In genomic region chr6:28343898-28344677, GRCh38 we compare ENCODE assay signal across 1 cellular context.
TF ChIP-seq lines count a peak whose summit lies in the region.

No MANE protein-coding gene starts in this region.

TF ChIP-seq in K562, 482 proteins besides CTCF, POLR2A, EP300 and RAD21 (continued from another document and continues in another):
- no peak for TF ChIP-seq HOMEZ (CRISPR knock-in tag; IDR thresholded peaks at IDR 0.05)
- no peak for TF ChIP-seq XRCC4 (IDR thresholded peaks at IDR 0.05; ENCODE audit: extremely low read depth, insufficient read depth, insufficient read length)
- no peak for TF ChIP-seq RBM17 (IDR thresholded peaks at IDR 0.05; ENCODE audit: borderline replicate concordance, low read depth, low read length)
- TF ChIP-seq, protein P1, sequence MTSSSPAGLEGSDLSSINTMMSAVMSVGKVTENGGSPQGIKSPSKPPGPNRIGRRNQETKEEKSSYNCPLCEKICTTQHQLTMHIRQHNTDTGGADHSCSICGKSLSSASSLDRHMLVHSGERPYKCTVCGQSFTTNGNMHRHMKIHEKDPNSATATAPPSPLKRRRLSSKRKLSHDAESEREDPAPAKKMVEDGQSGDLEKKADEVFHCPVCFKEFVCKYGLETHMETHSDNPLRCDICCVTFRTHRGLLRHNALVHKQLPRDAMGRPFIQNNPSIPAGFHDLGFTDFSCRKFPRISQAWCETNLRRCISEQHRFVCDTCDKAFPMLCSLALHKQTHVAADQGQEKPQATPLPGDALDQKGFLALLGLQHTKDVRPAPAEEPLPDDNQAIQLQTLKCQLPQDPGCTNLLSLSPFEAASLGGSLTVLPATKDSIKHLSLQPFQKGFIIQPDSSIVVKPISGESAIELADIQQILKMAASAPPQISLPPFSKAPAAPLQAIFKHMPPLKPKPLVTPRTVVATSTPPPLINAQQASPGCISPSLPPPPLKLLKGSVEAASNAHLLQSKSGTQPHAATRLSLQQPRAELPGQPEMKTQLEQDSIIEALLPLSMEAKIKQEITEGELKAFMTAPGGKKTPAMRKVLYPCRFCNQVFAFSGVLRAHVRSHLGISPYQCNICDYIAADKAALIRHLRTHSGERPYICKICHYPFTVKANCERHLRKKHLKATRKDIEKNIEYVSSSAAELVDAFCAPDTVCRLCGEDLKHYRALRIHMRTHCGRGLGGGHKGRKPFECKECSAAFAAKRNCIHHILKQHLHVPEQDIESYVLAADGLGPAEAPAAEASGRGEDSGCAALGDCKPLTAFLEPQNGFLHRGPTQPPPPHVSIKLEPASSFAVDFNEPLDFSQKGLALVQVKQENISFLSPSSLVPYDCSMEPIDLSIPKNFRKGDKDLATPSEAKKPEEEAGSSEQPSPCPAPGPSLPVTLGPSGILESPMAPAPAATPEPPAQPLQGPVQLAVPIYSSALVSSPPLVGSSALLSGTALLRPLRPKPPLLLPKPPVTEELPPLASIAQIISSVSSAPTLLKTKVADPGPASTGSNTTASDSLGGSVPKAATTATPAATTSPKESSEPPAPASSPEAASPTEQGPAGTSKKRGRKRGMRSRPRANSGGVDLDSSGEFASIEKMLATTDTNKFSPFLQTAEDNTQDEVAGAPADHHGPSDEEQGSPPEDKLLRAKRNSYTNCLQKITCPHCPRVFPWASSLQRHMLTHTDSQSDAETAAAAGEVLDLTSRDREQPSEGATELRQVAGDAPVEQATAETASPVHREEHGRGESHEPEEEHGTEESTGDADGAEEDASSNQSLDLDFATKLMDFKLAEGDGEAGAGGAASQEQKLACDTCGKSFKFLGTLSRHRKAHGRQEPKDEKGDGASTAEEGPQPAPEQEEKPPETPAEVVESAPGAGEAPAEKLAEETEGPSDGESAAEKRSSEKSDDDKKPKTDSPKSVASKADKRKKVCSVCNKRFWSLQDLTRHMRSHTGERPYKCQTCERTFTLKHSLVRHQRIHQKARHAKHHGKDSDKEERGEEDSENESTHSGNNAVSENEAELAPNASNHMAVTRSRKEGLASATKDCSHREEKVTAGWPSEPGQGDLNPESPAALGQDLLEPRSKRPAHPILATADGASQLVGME (CRISPR knock-in tag; IDR thresholded peaks at IDR 0.05) = no peak
- no peak for TF ChIP-seq PPARD (CRISPR knock-in tag; IDR thresholded peaks at IDR 0.05)
- TF ChIP-seq RHOXF2B (CRISPR knock-in tag; conservative IDR thresholded peaks at IDR 0.05) = no peak
- no peak for TF ChIP-seq ZNF224 (CRISPR knock-in tag; IDR thresholded peaks at IDR 0.05)
- no peak for TF ChIP-seq SRF (CRISPR knock-in tag; IDR thresholded peaks at IDR 0.05)
- no peak for TF ChIP-seq SETDB1 (IDR thresholded peaks at IDR 0.05; ENCODE audit: low read length)
- TF ChIP-seq ZNF263 (CRISPR knock-in tag; IDR thresholded peaks at IDR 0.05; ENCODE audit: borderline replicate concordance) = no peak
- no peak for TF ChIP-seq POLR3G (IDR thresholded peaks at IDR 0.05; ENCODE audit: extremely low read depth, insufficient read length, insufficient replicate concordance)
- TF ChIP-seq DMBX1 (CRISPR knock-in tag; IDR thresholded peaks at IDR 0.05; ENCODE audit: borderline replicate concordance) = no peak
- peak; percentile 47; the same call in 1 of the 2 replicates for TF ChIP-seq POLR2AphosphoS5 (IDR thresholded peaks at IDR 0.05; ENCODE audit: control insufficient read depth, insufficient read depth, low read depth, low read length)
- TF ChIP-seq SMAD2 (IDR thresholded peaks at IDR 0.05; ENCODE audit: low read depth, low read length) = no peak
- no peak for TF ChIP-seq SREBF1 (IDR thresholded peaks at IDR 0.05; ENCODE audit: borderline replicate concordance, low read depth, low read length)
- TF ChIP-seq CBX2 (IDR thresholded peaks at IDR 0.05; ENCODE audit: insufficient read depth, low read length, poor library complexity, severe bottlenecking) = no peak
- TF ChIP-seq ESRRA (IDR thresholded peaks at IDR 0.05; ENCODE audit: borderline replicate concordance, low read depth) = no peak
- peak; percentile 95 for TF ChIP-seq EGR1 (conservative IDR thresholded peaks at IDR 0.05)
- no peak for TF ChIP-seq MAZ (CRISPR knock-in tag; conservative IDR thresholded peaks at IDR 0.05 in 1 of 2, IDR thresholded peaks at IDR 0.05 in 1 of 2)
- TF ChIP-seq SNRNP70 (optimal IDR thresholded peaks at IDR 0.05; ENCODE audit: low read depth, low read length) = no peak
- no peak for TF ChIP-seq THRAP3 (IDR thresholded peaks at IDR 0.05; ENCODE audit: borderline replicate concordance)
- TF ChIP-seq, protein P2, sequence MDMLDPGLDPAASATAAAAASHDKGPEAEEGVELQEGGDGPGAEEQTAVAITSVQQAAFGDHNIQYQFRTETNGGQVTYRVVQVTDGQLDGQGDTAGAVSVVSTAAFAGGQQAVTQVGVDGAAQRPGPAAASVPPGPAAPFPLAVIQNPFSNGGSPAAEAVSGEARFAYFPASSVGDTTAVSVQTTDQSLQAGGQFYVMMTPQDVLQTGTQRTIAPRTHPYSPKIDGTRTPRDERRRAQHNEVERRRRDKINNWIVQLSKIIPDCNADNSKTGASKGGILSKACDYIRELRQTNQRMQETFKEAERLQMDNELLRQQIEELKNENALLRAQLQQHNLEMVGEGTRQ (CRISPR knock-in tag; IDR thresholded peaks at IDR 0.05) = no peak
- peak; percentile 78 for TF ChIP-seq FOSL1 (tag; conservative IDR thresholded peaks at IDR 0.05)
- TF ChIP-seq, protein P3, sequence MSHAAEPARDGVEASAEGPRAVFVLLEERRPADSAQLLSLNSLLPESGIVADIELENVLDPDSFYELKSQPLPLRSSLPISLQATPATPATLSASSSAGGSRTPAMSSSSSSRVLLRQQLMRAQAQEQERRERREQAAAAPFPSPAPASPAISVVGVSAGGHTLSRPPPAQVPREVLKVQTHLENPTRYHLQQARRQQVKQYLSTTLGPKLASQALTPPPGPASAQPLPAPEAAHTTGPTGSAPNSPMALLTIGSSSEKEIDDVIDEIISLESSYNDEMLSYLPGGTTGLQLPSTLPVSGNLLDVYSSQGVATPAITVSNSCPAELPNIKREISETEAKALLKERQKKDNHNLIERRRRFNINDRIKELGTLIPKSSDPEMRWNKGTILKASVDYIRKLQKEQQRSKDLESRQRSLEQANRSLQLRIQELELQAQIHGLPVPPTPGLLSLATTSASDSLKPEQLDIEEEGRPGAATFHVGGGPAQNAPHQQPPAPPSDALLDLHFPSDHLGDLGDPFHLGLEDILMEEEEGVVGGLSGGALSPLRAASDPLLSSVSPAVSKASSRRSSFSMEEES (CRISPR knock-in tag; IDR thresholded peaks at IDR 0.05) = no peak
- peak; percentile 47; the same call in 1 of the 2 replicates for TF ChIP-seq ZEB2 (IDR thresholded peaks at IDR 0.05)
- TF ChIP-seq IRF2 (CRISPR knock-in tag; IDR thresholded peaks at IDR 0.05) = no peak
- no peak for TF ChIP-seq ARID4B (CRISPR knock-in tag; IDR thresholded peaks at IDR 0.05)
- TF ChIP-seq ZNF75A (CRISPR knock-in tag; IDR thresholded peaks at IDR 0.05) = no peak
- TF ChIP-seq IFI16 (CRISPR knock-in tag; IDR thresholded peaks at IDR 0.05) = no peak
- peak; percentile 58; the same call in 1 of the 2 replicates for TF ChIP-seq PML (IDR thresholded peaks at IDR 0.05; ENCODE audit: low read length)
- no peak for TF ChIP-seq ATF2 (CRISPR knock-in tag; IDR thresholded peaks at IDR 0.05)
- no peak for TF ChIP-seq ZKSCAN8 (CRISPR knock-in tag; IDR thresholded peaks at IDR 0.05)
- TF ChIP-seq NEUROD1 (IDR thresholded peaks at IDR 0.05; ENCODE audit: borderline replicate concordance, low read depth, low read length, partially characterized antibody) = no peak
- no peak for TF ChIP-seq ZNF79 (CRISPR knock-in tag; IDR thresholded peaks at IDR 0.05; ENCODE audit: low read depth)
- TF ChIP-seq SMAD3 (CRISPR knock-in tag; conservative IDR thresholded peaks at IDR 0.05) = no peak
- no peak for TF ChIP-seq ZNF57 (CRISPR knock-in tag; IDR thresholded peaks at IDR 0.05)
- peak; percentile 69; the same call in 1 of the 2 replicates for TF ChIP-seq SOX6 (IDR thresholded peaks at IDR 0.05)
- no peak for TF ChIP-seq ZNF695 (CRISPR knock-in tag; IDR thresholded peaks at IDR 0.05)
- no peak for TF ChIP-seq ZFP91 (CRISPR knock-in tag; IDR thresholded peaks at IDR 0.05)
- no peak for TF ChIP-seq TRIM28 (IDR thresholded peaks at IDR 0.05)
- TF ChIP-seq ZNF41 (CRISPR knock-in tag; conservative IDR thresholded peaks at IDR 0.05) = no peak
- TF ChIP-seq TCFL5 (CRISPR knock-in tag; conservative IDR thresholded peaks at IDR 0.05) = no peak
- TF ChIP-seq ZMIZ1 (IDR thresholded peaks at IDR 0.05; ENCODE audit: low read depth in 2 of 2, low read length in 2 of 2) = no peak
- TF ChIP-seq ZNF561 (CRISPR knock-in tag; conservative IDR thresholded peaks at IDR 0.05) = no peak
- TF ChIP-seq NFE2L1 (tag; IDR thresholded peaks at IDR 0.05; ENCODE audit: borderline replicate concordance, low read depth) = no peak
- no peak for TF ChIP-seq HDGF (IDR thresholded peaks at IDR 0.05)
